In the genomic region with DNA sequence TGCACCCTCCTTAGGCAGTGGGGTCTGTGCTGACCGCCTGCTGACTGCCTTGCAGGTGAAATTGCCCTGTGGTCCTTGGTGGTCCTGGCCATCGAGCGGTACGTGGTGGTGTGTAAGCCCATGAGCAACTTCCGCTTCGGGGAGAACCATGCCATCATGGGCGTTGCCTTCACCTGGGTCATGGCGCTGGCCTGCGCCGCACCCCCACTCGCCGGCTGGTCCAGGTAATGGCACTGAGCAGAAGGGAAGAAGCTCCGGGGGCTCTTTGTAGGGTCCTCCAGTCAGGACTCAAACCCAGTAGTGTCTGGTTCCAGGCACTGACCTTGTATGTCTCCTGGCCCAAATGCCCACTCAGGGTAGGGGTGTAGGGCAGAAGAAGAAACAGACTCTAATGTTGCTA, we compare ENCODE assay signal across 1 cellular context.
TF ChIP-seq lines count a peak whose summit lies in the region.

No MANE protein-coding gene starts in this region.

TF ChIP-seq in GM23338, 12 proteins besides CTCF, POLR2A, EP300 and RAD21 (continued from another document):
- TF ChIP-seq, protein P1, sequence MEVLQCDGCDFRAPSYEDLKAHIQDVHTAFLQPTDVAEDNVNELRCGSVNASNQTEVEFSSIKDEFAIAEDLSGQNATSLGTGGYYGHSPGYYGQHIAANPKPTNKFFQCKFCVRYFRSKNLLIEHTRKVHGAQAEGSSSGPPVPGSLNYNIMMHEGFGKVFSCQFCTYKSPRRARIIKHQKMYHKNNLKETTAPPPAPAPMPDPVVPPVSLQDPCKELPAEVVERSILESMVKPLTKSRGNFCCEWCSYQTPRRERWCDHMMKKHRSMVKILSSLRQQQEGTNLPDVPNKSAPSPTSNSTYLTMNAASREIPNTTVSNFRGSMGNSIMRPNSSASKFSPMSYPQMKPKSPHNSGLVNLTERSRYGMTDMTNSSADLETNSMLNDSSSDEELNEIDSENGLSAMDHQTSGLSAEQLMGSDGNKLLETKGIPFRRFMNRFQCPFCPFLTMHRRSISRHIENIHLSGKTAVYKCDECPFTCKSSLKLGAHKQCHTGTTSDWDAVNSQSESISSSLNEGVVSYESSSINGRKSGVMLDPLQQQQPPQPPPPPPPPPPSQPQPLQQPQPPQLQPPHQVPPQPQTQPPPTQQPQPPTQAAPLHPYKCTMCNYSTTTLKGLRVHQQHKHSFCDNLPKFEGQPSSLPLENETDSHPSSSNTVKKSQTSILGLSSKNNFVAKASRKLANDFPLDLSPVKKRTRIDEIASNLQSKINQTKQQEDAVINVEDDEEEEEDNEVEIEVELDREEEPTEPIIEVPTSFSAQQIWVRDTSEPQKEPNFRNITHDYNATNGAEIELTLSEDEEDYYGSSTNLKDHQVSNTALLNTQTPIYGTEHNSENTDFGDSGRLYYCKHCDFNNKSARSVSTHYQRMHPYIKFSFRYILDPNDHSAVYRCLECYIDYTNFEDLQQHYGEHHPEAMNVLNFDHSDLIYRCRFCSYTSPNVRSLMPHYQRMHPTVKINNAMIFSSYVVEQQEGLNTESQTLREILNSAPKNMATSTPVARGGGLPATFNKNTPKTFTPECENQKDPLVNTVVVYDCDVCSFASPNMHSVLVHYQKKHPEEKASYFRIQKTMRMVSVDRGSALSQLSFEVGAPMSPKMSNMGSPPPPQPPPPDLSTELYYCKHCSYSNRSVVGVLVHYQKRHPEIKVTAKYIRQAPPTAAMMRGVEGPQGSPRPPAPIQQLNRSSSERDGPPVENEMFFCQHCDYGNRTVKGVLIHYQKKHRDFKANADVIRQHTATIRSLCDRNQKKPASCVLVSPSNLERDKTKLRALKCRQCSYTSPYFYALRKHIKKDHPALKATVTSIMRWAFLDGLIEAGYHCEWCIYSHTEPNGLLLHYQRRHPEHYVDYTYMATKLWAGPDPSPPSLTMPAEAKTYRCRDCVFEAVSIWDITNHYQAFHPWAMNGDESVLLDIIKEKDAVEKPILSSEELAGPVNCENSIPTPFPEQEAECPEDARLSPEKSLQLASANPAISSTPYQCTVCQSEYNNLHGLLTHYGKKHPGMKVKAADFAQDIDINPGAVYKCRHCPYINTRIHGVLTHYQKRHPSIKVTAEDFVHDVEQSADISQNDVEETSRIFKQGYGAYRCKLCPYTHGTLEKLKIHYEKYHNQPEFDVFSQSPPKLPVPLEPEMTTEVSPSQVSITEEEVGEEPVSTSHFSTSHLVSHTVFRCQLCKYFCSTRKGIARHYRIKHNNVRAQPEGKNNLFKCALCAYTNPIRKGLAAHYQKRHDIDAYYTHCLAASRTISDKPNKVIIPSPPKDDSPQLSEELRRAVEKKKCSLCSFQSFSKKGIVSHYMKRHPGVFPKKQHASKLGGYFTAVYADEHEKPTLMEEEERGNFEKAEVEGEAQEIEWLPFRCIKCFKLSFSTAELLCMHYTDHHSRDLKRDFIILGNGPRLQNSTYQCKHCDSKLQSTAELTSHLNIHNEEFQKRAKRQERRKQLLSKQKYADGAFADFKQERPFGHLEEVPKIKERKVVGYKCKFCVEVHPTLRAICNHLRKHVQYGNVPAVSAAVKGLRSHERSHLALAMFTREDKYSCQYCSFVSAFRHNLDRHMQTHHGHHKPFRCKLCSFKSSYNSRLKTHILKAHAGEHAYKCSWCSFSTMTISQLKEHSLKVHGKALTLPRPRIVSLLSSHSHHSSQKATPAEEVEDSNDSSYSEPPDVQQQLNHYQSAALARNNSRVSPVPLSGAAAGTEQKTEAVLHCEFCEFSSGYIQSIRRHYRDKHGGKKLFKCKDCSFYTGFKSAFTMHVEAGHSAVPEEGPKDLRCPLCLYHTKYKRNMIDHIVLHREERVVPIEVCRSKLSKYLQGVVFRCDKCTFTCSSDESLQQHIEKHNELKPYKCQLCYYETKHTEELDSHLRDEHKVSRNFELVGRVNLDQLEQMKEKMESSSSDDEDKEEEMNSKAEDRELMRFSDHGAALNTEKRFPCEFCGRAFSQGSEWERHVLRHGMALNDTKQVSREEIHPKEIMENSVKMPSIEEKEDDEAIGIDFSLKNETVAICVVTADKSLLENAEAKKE (CRISPR knock-in tag; IDR thresholded peaks at IDR 0.05): no peak
- no peak for TF ChIP-seq EZH2 (IDR thresholded peaks at IDR 0.05; ENCODE audit: low read depth, unreplicated experiment)
- TF ChIP-seq NANOG (IDR thresholded peaks at IDR 0.05; ENCODE audit: borderline replicate concordance): no peak
